ENCODE assay signal across 15 cellular contexts in genomic region chr9:92976436-92976835, GRCh38. TPM values are rescaled to one million over a fixed set of nuclear protein-coding genes. Genes with fewer than 3 reads are reported as not detected.
DNase-seq lines count a peak whose midpoint lies in the region; ATAC-seq and TF ChIP-seq lines count a peak whose summit lies in the region.
"Had no signal": no experiment of that assay in that cellular context is flagged by ENCODE, and none has a peak within 500 bp of the region (broad histone marks: within the 10 kb centered on the region; RNA-seq: fewer than 3 reads in every experiment).

No MANE protein-coding gene starts in this region.

- TF ChIP-seq POLR2A in gastrocnemius medialis (IDR thresholded peaks at IDR 0.05), result no peak

- POLR2A ChIA-PET in CD8-positive, alpha-beta T cell (lab: Charles Lee), result interaction anchor here (1.5 to 3.6 kb wide), 2 partner anchors 12 to 22 kb away, joined by 4 to 25 read pairs; no protein-coding TSS in a partner anchor
- POLR2A ChIA-PET in activated CD8-positive, alpha-beta T cell treated with anti-CD3 and anti-CD28 coated beads, Interleukin-2, amount 10 ng/mL, durations not matched to agents 7 days and 5 days (lab: Charles Lee), result interaction anchor here (0.6 to 2.5 kb wide), 3 partner anchors 11 to 209 kb away, joined by 3 to 11 read pairs (median 5); no protein-coding TSS in a partner anchor

- peak overlapping the region in 2 of 3 donors; percentile 82 to 93 for H3K27ac Mint-ChIP-seq in CD4-positive, CD25-positive, alpha-beta regulatory T cell
- H3K27ac Mint-ChIP-seq in CD8-positive, alpha-beta T cell, result peak overlapping the region; percentile 87
- no peak overlapping the region for H3K27ac Mint-ChIP-seq in central memory CD8-positive, alpha-beta T cell (ENCODE audit: low read depth)
- no peak overlapping the region for H3K27ac Mint-ChIP-seq in activated CD8-positive, alpha-beta T cell treated with anti-CD3 and anti-CD28 coated beads, Interleukin-2, amount 10 ng/mL, durations not matched to agents 7 days and 5 days

- peaks cover 46% of the 10 kb centered on the region for H3K36me3 Mint-ChIP-seq in CD4-positive, CD25-positive, alpha-beta regulatory T cell
- H3K36me3 Mint-ChIP-seq in CD8-positive, alpha-beta T cell, result peaks cover 75% of the 10 kb centered on the region
- H3K36me3 Mint-ChIP-seq in central memory CD8-positive, alpha-beta T cell (ENCODE audit: insufficient read depth), result peaks cover 60% of the 10 kb centered on the region
- peaks cover 79% of the 10 kb centered on the region for H3K36me3 Mint-ChIP-seq in activated CD8-positive, alpha-beta T cell treated with anti-CD3 and anti-CD28 coated beads, Interleukin-2, amount 10 ng/mL, durations not matched to agents 7 days and 5 days (ENCODE audit: low read depth)

- in situ Hi-C loops in gastrocnemius medialis (cut with MboI; ENCODE audit: low sequenced_read_pairs in 4 of 4), result no loop called here

- H3K27me3 ChIP-seq in CD4-positive, CD25-positive, alpha-beta regulatory T cell (ENCODE audit: control insufficient read depth, insufficient read depth, low read length), result no peaks in the 10 kb centered on the region
- H3K27me3 ChIP-seq in CD8-positive, alpha-beta T cell (ENCODE audit: insufficient read depth, low read length), result no peaks in the 10 kb centered on the region
- H3K27me3 ChIP-seq in neutrophil (no peaks in the 10 kb centered on the region), gastrocnemius medialis (no peaks in the 10 kb centered on the region)
- H3K27me3 ChIP-seq: MG63 had no signal

- intact Hi-C loops in CD8-positive, alpha-beta T cell (cut with DNase I, micrococcal nuclease), result no loop called here
- intact Hi-C loops in gastrocnemius medialis (cut with DNase I; ENCODE audit: low total_unique reads), result no loop called here

- peak overlapping the region in 3 of 4 donors; percentile 43 to 78 (median 72) for H3K4me3 Mint-ChIP-seq in CD4-positive, CD25-positive, alpha-beta regulatory T cell
- no peak overlapping the region for H3K4me3 Mint-ChIP-seq in CD8-positive, alpha-beta T cell
- H3K4me3 Mint-ChIP-seq in central memory CD8-positive, alpha-beta T cell, result peak overlapping the region; percentile 41
- H3K4me3 Mint-ChIP-seq in activated CD8-positive, alpha-beta T cell treated with anti-CD3 and anti-CD28 coated beads, Interleukin-2, amount 10 ng/mL, durations not matched to agents 7 days and 5 days, result no peak overlapping the region

- H3K4me3 ChIP-seq in CD4-positive, CD25-positive, alpha-beta regulatory T cell (ENCODE audit: low read depth, low read length), result no peak overlapping the region
- H3K4me3 ChIP-seq in CD8-positive, alpha-beta T cell (ENCODE audit: low read depth, low read length), result no peak overlapping the region
- no peak overlapping the region for H3K4me3 ChIP-seq in neutrophil (ENCODE audit: low read depth in 1 of 2, low read length in 1 of 2)
- no peak overlapping the region for H3K4me3 ChIP-seq in gastrocnemius medialis
- H3K4me3 ChIP-seq: HAP-1, MG63 had no signal

- no peak for ATAC-seq in CD4-positive, CD25-positive, alpha-beta regulatory T cell (ENCODE audit: low read depth in 2 of 2)
- no peak for ATAC-seq in CD8-positive, alpha-beta T cell
- no peak for ATAC-seq in central memory CD8-positive, alpha-beta T cell (replicated peaks; ENCODE audit: extremely low read depth, poor library complexity, severe bottlenecking)
- no peak for ATAC-seq in activated CD8-positive, alpha-beta T cell treated with anti-CD3 and anti-CD28 coated beads, Interleukin-2, amount 10 ng/mL, durations not matched to agents 7 days and 5 days
- ATAC-seq in gastrocnemius medialis, result no peak
- ATAC-seq: PC-3 had no signal

- H3K4me1 Mint-ChIP-seq in CD4-positive, CD25-positive, alpha-beta regulatory T cell, result peaks cover 34 to 91% (median 67%) of the 10 kb centered on the region in 4 donors
- H3K4me1 Mint-ChIP-seq in CD8-positive, alpha-beta T cell (ENCODE audit: low read depth), result peaks cover 81% of the 10 kb centered on the region
- peaks cover 85% of the 10 kb centered on the region for H3K4me1 Mint-ChIP-seq in central memory CD8-positive, alpha-beta T cell
- peaks cover 80% of the 10 kb centered on the region for H3K4me1 Mint-ChIP-seq in activated CD8-positive, alpha-beta T cell treated with anti-CD3 and anti-CD28 coated beads, Interleukin-2, amount 10 ng/mL, durations not matched to agents 7 days and 5 days (ENCODE audit: low read depth)

- H3K9me3 Mint-ChIP-seq in CD4-positive, CD25-positive, alpha-beta regulatory T cell, result no peaks in the 10 kb centered on the region
- H3K9me3 Mint-ChIP-seq in CD8-positive, alpha-beta T cell, result no peaks in the 10 kb centered on the region
- no peaks in the 10 kb centered on the region for H3K9me3 Mint-ChIP-seq in central memory CD8-positive, alpha-beta T cell
- peaks cover 2% of the 10 kb centered on the region for H3K9me3 Mint-ChIP-seq in activated CD8-positive, alpha-beta T cell treated with anti-CD3 and anti-CD28 coated beads, Interleukin-2, amount 10 ng/mL, durations not matched to agents 7 days and 5 days (ENCODE audit: insufficient read depth)
- H3K9me3 Mint-ChIP-seq: CD8-positive, alpha-beta memory T cell had no signal

- H3K27ac ChIP-seq in CD4-positive, CD25-positive, alpha-beta regulatory T cell (ENCODE audit: insufficient read depth, low read length, poor library complexity, severe bottlenecking), result peak overlapping the region; percentile 50
- H3K27ac ChIP-seq in CD8-positive, alpha-beta T cell (ENCODE audit: low read depth, low read length), result no peak overlapping the region
- peak overlapping the region; percentile 58 for H3K27ac ChIP-seq in neutrophil
- H3K27ac ChIP-seq in gastrocnemius medialis, result no peak overlapping the region

- TF ChIP-seq CTCF in CD8-positive, alpha-beta T cell (IDR thresholded peaks at IDR 0.05), result no peak
- TF ChIP-seq CTCF in neutrophil (IDR thresholded peaks at IDR 0.05) (no peak), gastrocnemius medialis (IDR thresholded peaks at IDR 0.05 in 4 of 5, conservative IDR thresholded peaks at IDR 0.05 in 1 of 5) (no peak)

- H3K27me3 Mint-ChIP-seq in CD4-positive, CD25-positive, alpha-beta regulatory T cell, result no peaks in the 10 kb centered on the region
- H3K27me3 Mint-ChIP-seq in CD8-positive, alpha-beta T cell (ENCODE audit: low read depth), result no peaks in the 10 kb centered on the region
- H3K27me3 Mint-ChIP-seq in central memory CD8-positive, alpha-beta T cell, result no peaks in the 10 kb centered on the region
- H3K27me3 Mint-ChIP-seq in activated CD8-positive, alpha-beta T cell treated with anti-CD3 and anti-CD28 coated beads, Interleukin-2, amount 10 ng/mL, durations not matched to agents 7 days and 5 days (ENCODE audit: low read depth), result no peaks in the 10 kb centered on the region
- H3K27me3 Mint-ChIP-seq: CD8-positive, alpha-beta memory T cell had no signal

- H3K9me3 ChIP-seq in CD4-positive, CD25-positive, alpha-beta regulatory T cell (ENCODE audit: control insufficient read depth in 2 of 2, low read length in 2 of 2), result no peaks in the 10 kb centered on the region
- H3K9me3 ChIP-seq in CD8-positive, alpha-beta T cell (ENCODE audit: low read length), result no peaks in the 10 kb centered on the region
- no peaks in the 10 kb centered on the region for H3K9me3 ChIP-seq in neutrophil
- no peaks in the 10 kb centered on the region for H3K9me3 ChIP-seq in gastrocnemius medialis
- H3K9me3 ChIP-seq: HAP-1 had no signal

- H3K36me3 ChIP-seq in CD4-positive, CD25-positive, alpha-beta regulatory T cell (ENCODE audit: control insufficient read depth, insufficient read depth, low read length), result peaks cover 45% of the 10 kb centered on the region
- H3K36me3 ChIP-seq in CD8-positive, alpha-beta T cell (ENCODE audit: insufficient read depth, low read length), result peaks cover 28% of the 10 kb centered on the region
- H3K36me3 ChIP-seq in neutrophil (peaks cover 57% of the 10 kb centered on the region), gastrocnemius medialis (no peaks in the 10 kb centered on the region)
- H3K36me3 ChIP-seq: HAP-1, MG63 had no signal

- peaks cover 93% of the 10 kb centered on the region for H3K4me1 ChIP-seq in CD4-positive, CD25-positive, alpha-beta regulatory T cell (ENCODE audit: control insufficient read depth, insufficient read depth, low read length, poor library complexity, severe bottlenecking)
- H3K4me1 ChIP-seq in CD8-positive, alpha-beta T cell (ENCODE audit: insufficient read depth, low read length), result peaks cover 85% of the 10 kb centered on the region
- H3K4me1 ChIP-seq in neutrophil (ENCODE audit: control insufficient read depth in 1 of 2, insufficient read depth in 1 of 2, low read depth in 1 of 2, low read length in 1 of 2) (peaks cover 71 to 88% of the 10 kb centered on the region in 2 experiments), gastrocnemius medialis (no peaks in the 10 kb centered on the region)
- H3K4me1 ChIP-seq: HAP-1 had no signal

- DNase-seq in CD4-positive, CD25-positive, alpha-beta regulatory T cell, result no peak
- DNase-seq in CD8-positive, alpha-beta T cell, result peak in 1 of 7 experiments; percentile 46
- DNase-seq in central memory CD8-positive, alpha-beta T cell (ENCODE audit: low spot score in 2 of 2), result no peak
- DNase-seq in H4 (ENCODE audit: low spot score) (no peak), gastrocnemius medialis (no peak), OCI-M1 (lab: John Stamatoyannopoulos, UW) (no peak)
- no peak for DNase-seq in activated CD8-positive, alpha-beta T cell treated with anti-CD3 and anti-CD28 coated beads, Interleukin-2, amount 10 ng/mL, durations not matched to agents 7 days and 5 days
- DNase-seq: ACHN; CD8-positive, alpha-beta memory T cell; MG63; NCI-H1694; NCI-H446; PC-3 had no signal

- CTCF ChIA-PET in CD8-positive, alpha-beta T cell (lab: Charles Lee), result interaction anchor here (1.2 to 3.7 kb wide), 5 partner anchors 8 to 44 kb away, joined by 3 to 18 read pairs (median 9); no protein-coding TSS in a partner anchor
- CTCF ChIA-PET in activated CD8-positive, alpha-beta T cell treated with anti-CD3 and anti-CD28 coated beads, Interleukin-2, amount 10 ng/mL, durations not matched to agents 7 days and 5 days (lab: Charles Lee), result interaction anchor here (1.7 to 2.1 kb wide), 2 partner anchors 19 to 27 kb away, joined by 6 to 7 read pairs; no protein-coding TSS in a partner anchor

RNA-seq across cellular contexts. Expression of gene FGD3, which starts 29.1 kb away (rescaled TPM):
- 188 TPM for total RNA-seq in CD4-positive, CD25-positive, alpha-beta regulatory T cell
- 100 to 1,000 TPM in 1 of 4 donors, 10 to 100 TPM in 3; 71.6 to 105 (median 87.2) TPM for polyA plus RNA-seq in CD4-positive, CD25-positive, alpha-beta regulatory T cell
- 10 to 100 TPM; 87.8 to 99.3 TPM for total RNA-seq in CD8-positive, alpha-beta T cell
- total RNA-seq in H4 (2014; rRNA removed; shearing (Covaris generic)), result not detected in 2 replicates
- 100 to 1,000 TPM; 104 to 107 TPM for total RNA-seq in activated CD8-positive, alpha-beta T cell treated with anti-CD3 and anti-CD28 coated beads, Interleukin-2, amount 10 ng/mL, durations not matched to agents 7 days and 5 days
- total RNA-seq in gastrocnemius medialis, result 1 to 10 TPM in 1 of 4 donors, under 1 TPM in 3; 0.92 to 1.3 (median 0.97) TPM

Comparison
In these comparisons a context has a peak if more than half of its experiments do, and no peak if none do; other contexts are left out.
1. H3K27ac ChIP-seq: peak in CD4-positive, CD25-positive, alpha-beta regulatory T cell (single experiment) and neutrophil (single experiment); none in CD8-positive, alpha-beta T cell (single experiment) and gastrocnemius medialis (0 of 4).
2. H3K27ac Mint-ChIP-seq: peak in CD4-positive, CD25-positive, alpha-beta regulatory T cell (2 of 3) and CD8-positive, alpha-beta T cell (single experiment); none in central memory CD8-positive, alpha-beta T cell (single experiment) and activated CD8-positive, alpha-beta T cell treated with anti-CD3 and anti-CD28 coated beads, Interleukin-2, amount 10 ng/mL, durations not matched to agents 7 days and 5 days (single experiment).
3. H3K4me3 Mint-ChIP-seq: peak in CD4-positive, CD25-positive, alpha-beta regulatory T cell (3 of 4) and central memory CD8-positive, alpha-beta T cell (single experiment); none in CD8-positive, alpha-beta T cell (single experiment) and activated CD8-positive, alpha-beta T cell treated with anti-CD3 and anti-CD28 coated beads, Interleukin-2, amount 10 ng/mL, durations not matched to agents 7 days and 5 days (single experiment).
4. RNA of gene FGD3, which starts 29.1 kb away (total RNA-seq): 188 TPM in CD4-positive, CD25-positive, alpha-beta regulatory T cell (single experiment), 104 to 107 TPM in activated CD8-positive, alpha-beta T cell treated with anti-CD3 and anti-CD28 coated beads, Interleukin-2, amount 10 ng/mL, durations not matched to agents 7 days and 5 days and 87.8 to 99.3 TPM in CD8-positive, alpha-beta T cell; 0.92 to 1.3 TPM in gastrocnemius medialis and not detected in H4; every median in the first group is over 10 times any median in the second.